Comparison of ENCODE assay signal across 20 cellular contexts in genomic region chr7:6049780-6050179, GRCh38. TPM values are rescaled to one million over a fixed set of nuclear protein-coding genes. Genes with fewer than 3 reads are reported as not detected.
"Had no signal": no experiment of that assay in that cellular context is flagged by ENCODE, and none has a peak within 500 bp of the region (broad histone marks: within the 10 kb centered on the region; RNA-seq: fewer than 3 reads in every experiment).

No MANE protein-coding gene starts in this region.

- DNase-seq: Kasumi-1, MM.1S, NCI-H1092 treated with DMSO at 0.1 percent for 48 hours, NCI-H1436, NCI-H187, NCI-H2029, NCI-H2081 treated with DMSO at 0.1 percent for 48 hours, NCI-H2171, NCI-H226, NCI-H446, NCI-H510A, NCI-H524 treated with DMSO at 0.1 percent for 48 hours, NCI-H69, NCI-H774, SIG-M5 had no signal

- H3K9me3 ChIP-seq: SJSA1 had no signal

- H3K27ac ChIP-seq: KMS-11, RWPE1, SJSA1, SK-N-MC had no signal

- ATAC-seq: K562 had no signal

- H3K4me2 ChIP-seq: KMS-11 had no signal

- H3K4me3 ChIP-seq: K562, SJSA1, SK-N-MC had no signal

- H3K27me3 ChIP-seq: SJSA1 had no signal

- H3K4me1 ChIP-seq: SJSA1 had no signal

RNA-seq across cellular contexts. Expression of gene ANKRD61, which starts 18.6 kb away (rescaled TPM):
- total RNA-seq: K562 had no signal
